9 cellular contexts compared by ENCODE assay signal in genomic region chr2:62410926-62411456, GRCh38.
DNase-seq lines count a peak whose midpoint lies in the region; ATAC-seq and TF ChIP-seq lines count a peak whose summit lies in the region.
"Had no signal": no experiment of that assay in that cellular context is flagged by ENCODE, and none has a peak within 500 bp of the region (broad histone marks: within the 10 kb centered on the region; RNA-seq: fewer than 3 reads in every experiment).

No MANE protein-coding gene starts in this region.

- H3K79me1 ChIP-seq in mesenchymal stem cell (replicated peaks; ENCODE audit: low read length, poor library complexity, severe bottlenecking), result no peaks in the 10 kb centered on the region

- H2AFZ ChIP-seq in mesenchymal stem cell (ENCODE audit: low read depth, low read length), result no peak overlapping the region

- H2AK5ac ChIP-seq in mesenchymal stem cell (ENCODE audit: low read length, severe bottlenecking), result peak overlapping the region; percentile 3

- H3K14ac ChIP-seq in mesenchymal stem cell (ENCODE audit: low read length in 2 of 2), result no peak overlapping the region

- TF ChIP-seq EP300 in suprapubic skin (IDR thresholded peaks at IDR 0.05), result no peak

- H3K27me3 ChIP-seq in mesenchymal stem cell (ENCODE audit: control insufficient read depth in 1 of 2, insufficient read depth in 1 of 2, low read length in 2 of 2) (no peaks in the 10 kb centered on the region), suprapubic skin (no peaks in the 10 kb centered on the region)

- no peak overlapping the region for H3K4me2 ChIP-seq in mesenchymal stem cell (ENCODE audit: low read length, poor library complexity, severe bottlenecking)

- peak overlapping the region in 1 of 2 experiments; percentile 35 for H3K4ac ChIP-seq in mesenchymal stem cell (ENCODE audit: low read depth in 1 of 2, low read length in 2 of 2)

- TF ChIP-seq POLR2A in suprapubic skin (IDR thresholded peaks at IDR 0.05), result no peak

- H4K8ac ChIP-seq in mesenchymal stem cell (ENCODE audit: low read length), result peak overlapping the region; percentile 92

- H3K18ac ChIP-seq in mesenchymal stem cell (ENCODE audit: low read depth in 1 of 2, low read length in 2 of 2), result peak overlapping the region in 1 of 2 experiments; percentile 29

- no peak overlapping the region for H3K23ac ChIP-seq in mesenchymal stem cell (ENCODE audit: low read length in 2 of 2)

- H3K27ac ChIP-seq in KOPT-K1 (ENCODE audit: low read depth, low read length, poor library complexity, severe bottlenecking), result peak overlapping the region; percentile 55
- peak overlapping the region; percentile 94 for H3K27ac ChIP-seq in mesenchymal stem cell (ENCODE audit: low read length, poor library complexity, severe bottlenecking)
- H3K27ac ChIP-seq in suprapubic skin, result peak overlapping the region; percentile 83

- TF ChIP-seq CTCF in suprapubic skin (IDR thresholded peaks at IDR 0.05), result no peak

- 95% methylated on average over 2 of the region's 2 CpGs for WGBS in mesenchymal stem cell
- 25% methylated on average over 1 of the region's 2 CpGs for WGBS in suprapubic skin

- DNase-seq in cerebellum (ENCODE audit: low spot score) (peak; percentile 5), mesenchymal stem cell (no peak), suprapubic skin (ENCODE audit: low spot score in 2 of 2) (no peak), posterior cingulate gyrus (no peak)
- no peak for DNase-seq in activated CD4-positive, alpha-beta T cell treated with anti-CD3 and anti-CD28 coated beads, Interleukin-2, amount 50 U/mL, for 48 hours
- DNase-seq: NCI-H774 had no signal

- H3K4me3 ChIP-seq in mesenchymal stem cell (ENCODE audit: insufficient read depth in 1 of 2, low read depth in 1 of 2, low read length in 2 of 2) (no peak overlapping the region), suprapubic skin (no peak overlapping the region)

- intact Hi-C loops in posterior cingulate gyrus (cut with DNase I), result loop anchor here (1.0 to 5.0 kb wide), 2 partner anchors 214 to 418 kb away; partner anchors contain the start of gene B3GNT2

- peak overlapping the region; percentile 54 for H2BK120ac ChIP-seq in mesenchymal stem cell (ENCODE audit: low read depth, low read length)

- peak overlapping the region in 1 of 2 experiments; percentile 33 for H2BK12ac ChIP-seq in mesenchymal stem cell (ENCODE audit: low read length in 2 of 2)

- H3K36me3 ChIP-seq in KOPT-K1 (ENCODE audit: insufficient read depth, low read length), result no peaks in the 10 kb centered on the region
- no peaks in the 10 kb centered on the region for H3K36me3 ChIP-seq in mesenchymal stem cell (ENCODE audit: control insufficient read depth in 1 of 2, insufficient read depth in 2 of 2, low read depth in 1 of 2, low read length in 2 of 2)
- no peaks in the 10 kb centered on the region for H3K36me3 ChIP-seq in suprapubic skin

- H4K91ac ChIP-seq in mesenchymal stem cell (ENCODE audit: low read length), result no peak overlapping the region

- H3K9ac ChIP-seq in mesenchymal stem cell (ENCODE audit: low read length), result peak overlapping the region; percentile 90

- H2BK15ac ChIP-seq in mesenchymal stem cell (ENCODE audit: low read depth, poor library complexity, severe bottlenecking), result no peak overlapping the region

- H3K4me1 ChIP-seq in mesenchymal stem cell (ENCODE audit: control insufficient read depth, insufficient read depth, low read depth, low read length) (peaks cover 25% of the 10 kb centered on the region), suprapubic skin (peaks cover 34% of the 10 kb centered on the region)

- ATAC-seq in GM18870 (IDR thresholded peaks at IDR 0.05; ENCODE audit: unreplicated experiment) (no peak), GM18873 (IDR thresholded peaks at IDR 0.05; ENCODE audit: low FRiP score, unreplicated experiment) (no peak)

- H3K9me3 ChIP-seq in KOPT-K1 (ENCODE audit: insufficient read depth, low read length, poor library complexity, severe bottlenecking) (no peaks in the 10 kb centered on the region), mesenchymal stem cell (ENCODE audit: control insufficient read depth, low read length) (no peaks in the 10 kb centered on the region), suprapubic skin (no peaks in the 10 kb centered on the region)

- H2BK5ac ChIP-seq in mesenchymal stem cell (ENCODE audit: low read depth, low read length, poor library complexity, severe bottlenecking), result no peak overlapping the region
